Comparison of ENCODE assay signal across 1 cellular context in the genomic region with DNA sequence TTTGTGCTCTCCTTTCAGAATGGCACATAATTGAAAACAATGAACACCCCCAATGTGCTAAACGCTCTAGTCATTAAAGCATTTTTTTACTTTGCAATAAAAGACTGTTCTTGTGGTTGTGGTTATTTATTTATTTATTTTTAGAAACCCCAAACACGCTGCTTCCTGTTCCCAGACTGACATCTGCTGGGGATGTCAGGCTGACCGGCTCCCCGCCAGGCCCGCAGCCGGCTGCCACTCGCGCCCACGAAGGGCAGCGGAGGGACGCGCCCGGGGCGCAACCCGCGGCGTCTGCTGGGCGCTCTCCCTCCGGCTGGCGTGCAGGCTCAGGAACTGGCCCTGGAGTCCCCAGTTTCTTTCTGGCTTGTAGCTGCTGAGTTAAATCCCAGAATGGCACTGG.
TF ChIP-seq lines count a peak whose summit lies in the region.

No MANE protein-coding gene starts in this region.

TF ChIP-seq in Ishikawa, 13 proteins besides CTCF, POLR2A, EP300 and RAD21:
- no peak for TF ChIP-seq MAX (IDR thresholded peaks at IDR 0.05)
- TF ChIP-seq CEBPB (IDR thresholded peaks at IDR 0.05): no peak
- no peak for TF ChIP-seq TEAD4 (IDR thresholded peaks at IDR 0.05)
- no peak for TF ChIP-seq YY1 (IDR thresholded peaks at IDR 0.05; ENCODE audit: low read depth)
- TF ChIP-seq NFIC (IDR thresholded peaks at IDR 0.05): no peak
- no peak for TF ChIP-seq TAF1 (IDR thresholded peaks at IDR 0.05; ENCODE audit: low read depth)
- no peak for TF ChIP-seq TCF12 (IDR thresholded peaks at IDR 0.05; ENCODE audit: low read depth)
- TF ChIP-seq, protein P1, sequence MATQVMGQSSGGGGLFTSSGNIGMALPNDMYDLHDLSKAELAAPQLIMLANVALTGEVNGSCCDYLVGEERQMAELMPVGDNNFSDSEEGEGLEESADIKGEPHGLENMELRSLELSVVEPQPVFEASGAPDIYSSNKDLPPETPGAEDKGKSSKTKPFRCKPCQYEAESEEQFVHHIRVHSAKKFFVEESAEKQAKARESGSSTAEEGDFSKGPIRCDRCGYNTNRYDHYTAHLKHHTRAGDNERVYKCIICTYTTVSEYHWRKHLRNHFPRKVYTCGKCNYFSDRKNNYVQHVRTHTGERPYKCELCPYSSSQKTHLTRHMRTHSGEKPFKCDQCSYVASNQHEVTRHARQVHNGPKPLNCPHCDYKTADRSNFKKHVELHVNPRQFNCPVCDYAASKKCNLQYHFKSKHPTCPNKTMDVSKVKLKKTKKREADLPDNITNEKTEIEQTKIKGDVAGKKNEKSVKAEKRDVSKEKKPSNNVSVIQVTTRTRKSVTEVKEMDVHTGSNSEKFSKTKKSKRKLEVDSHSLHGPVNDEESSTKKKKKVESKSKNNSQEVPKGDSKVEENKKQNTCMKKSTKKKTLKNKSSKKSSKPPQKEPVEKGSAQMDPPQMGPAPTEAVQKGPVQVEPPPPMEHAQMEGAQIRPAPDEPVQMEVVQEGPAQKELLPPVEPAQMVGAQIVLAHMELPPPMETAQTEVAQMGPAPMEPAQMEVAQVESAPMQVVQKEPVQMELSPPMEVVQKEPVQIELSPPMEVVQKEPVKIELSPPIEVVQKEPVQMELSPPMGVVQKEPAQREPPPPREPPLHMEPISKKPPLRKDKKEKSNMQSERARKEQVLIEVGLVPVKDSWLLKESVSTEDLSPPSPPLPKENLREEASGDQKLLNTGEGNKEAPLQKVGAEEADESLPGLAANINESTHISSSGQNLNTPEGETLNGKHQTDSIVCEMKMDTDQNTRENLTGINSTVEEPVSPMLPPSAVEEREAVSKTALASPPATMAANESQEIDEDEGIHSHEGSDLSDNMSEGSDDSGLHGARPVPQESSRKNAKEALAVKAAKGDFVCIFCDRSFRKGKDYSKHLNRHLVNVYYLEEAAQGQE (IDR thresholded peaks at IDR 0.05; ENCODE audit: low read depth): no peak
- TF ChIP-seq ZBTB7A (IDR thresholded peaks at IDR 0.05; ENCODE audit: low read depth): no peak
- TF ChIP-seq USF1 (IDR thresholded peaks at IDR 0.05): no peak
- TF ChIP-seq CREB1 (IDR thresholded peaks at IDR 0.05; ENCODE audit: low read depth): no peak
- TF ChIP-seq EGR1 (IDR thresholded peaks at IDR 0.05): no peak
- TF ChIP-seq FOXM1 (IDR thresholded peaks at IDR 0.05; ENCODE audit: borderline replicate concordance, low read depth): no peak
